Comparison of ENCODE assay signal across 18 cellular contexts in genomic region chr10:100330128-100330527, GRCh38.
"Had no signal": no experiment of that assay in that cellular context is flagged by ENCODE, and none has a peak within 500 bp of the region (broad histone marks: within the 10 kb centered on the region; RNA-seq: fewer than 3 reads in every experiment).

TSS of gene PKD2L1 (minus strand) at chr10:100330228. CDS start at chr10:100330103, 125 bp downstream.

- H3K9me3 Mint-ChIP-seq: naive thymus-derived CD4-positive, alpha-beta T cell; nephron progenitor cell had no signal

- DNase-seq: cortex of kidney; dorsolateral prefrontal cortex; effector CD8-positive, alpha-beta T cell; foreskin melanocyte; heart left ventricle; hippocampal formation; left colon; left ventricle myocardium superior; mesendoderm; naive thymus-derived CD4-positive, alpha-beta T cell; nephron progenitor cell; psoas muscle; retina; stimulated activated CD4-positive, alpha-beta T cell treated with anti-CD3 and anti-CD28 coated beads, Interleukin-2, amount 100 ng/mL, for 24 hours; stimulated activated CD4-positive, alpha-beta T cell treated with anti-CD3 and anti-CD28 coated beads, Interleukin-4, amount 100 ng/mL, for 4 hours; stimulated activated naive CD4-positive, alpha-beta T cell treated with Interleukin-2 at 50 U/mL for 16 hours; trophoblast cell had no signal

- H3K27ac Mint-ChIP-seq: nephron progenitor cell had no signal

- ATAC-seq: heart left ventricle; left colon; left ventricle myocardium superior; naive thymus-derived CD4-positive, alpha-beta T cell; psoas muscle; sciatic nerve had no signal

- H3K4me3 Mint-ChIP-seq: naive thymus-derived CD4-positive, alpha-beta T cell; nephron progenitor cell had no signal
